ENCODE assay signal across 16 cellular contexts in the genomic region with DNA sequence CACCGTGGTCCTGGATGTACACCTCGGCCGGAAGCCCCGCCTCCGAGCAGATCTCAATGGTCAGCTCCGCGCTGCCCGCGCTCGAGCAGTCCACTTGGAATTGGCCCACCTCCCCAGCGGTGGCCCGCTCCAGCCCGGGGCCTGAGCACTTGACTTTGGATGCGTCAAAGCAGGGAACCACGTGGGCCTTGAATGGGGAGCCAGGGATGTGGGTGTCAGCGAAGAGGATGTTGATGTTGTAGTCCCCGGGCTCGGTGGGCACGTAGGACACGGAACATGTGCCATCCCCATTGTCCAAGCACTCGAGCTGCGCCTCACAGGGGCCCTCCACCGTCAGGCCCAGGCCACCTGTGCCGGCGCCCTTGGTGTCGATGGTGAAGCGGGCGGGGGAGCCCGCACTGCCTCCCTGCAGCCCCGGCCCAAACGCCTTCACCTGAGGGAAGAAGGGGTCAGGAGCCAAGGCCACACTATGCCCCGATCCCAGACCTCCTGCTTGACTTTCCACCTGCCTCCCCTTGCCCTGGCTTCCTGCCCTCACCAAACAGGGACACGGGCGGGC.
"Had no signal": no experiment of that assay in that cellular context is flagged by ENCODE, and none has a peak within 500 bp of the region (broad histone marks: within the 10 kb centered on the region; RNA-seq: fewer than 3 reads in every experiment).

No MANE protein-coding gene starts in this region.

- H3K4me3 Mint-ChIP-seq: activated B cell treated with CpG ODN at 0.5 μM for 24 hours; activated naive CD4-positive, alpha-beta T cell treated with anti-CD3 and anti-CD28 coated beads, Interleukin-2, amount 10 ng/mL, durations not matched to agents 7 days and 5 days; T-helper 1 cell treated with Interleukin-12 subunit alpha and Interleukin-12 subunit beta and Interleukin-4 antibody, amounts not matched to agents 30 μg/mL and 1 μg/mL, for 36 hours had no signal

- H3K27ac Mint-ChIP-seq: activated B cell treated with CpG ODN at 0.5 μM for 24 hours; T-helper 1 cell treated with Interleukin-12 subunit alpha and Interleukin-12 subunit beta and Interleukin-4 antibody, amounts not matched to agents 30 μg/mL and 1 μg/mL, for 36 hours had no signal

- H3K27ac ChIP-seq: adrenal gland, body of pancreas, pancreas had no signal

- H3K27me3 ChIP-seq: adrenal gland, body of pancreas, heart left ventricle, pancreas had no signal

- H3K4me3 ChIP-seq: adrenal gland, body of pancreas, heart left ventricle, pancreas, smooth muscle cell had no signal

- DNase-seq: activated B cell treated with CpG ODN at 0.5 μM for 24 hours; activated CD4-positive, alpha-beta T cell treated with anti-CD3 and anti-CD28 coated beads, Interleukin-2, amount 50 U/mL, for 1 hour; activated naive CD4-positive, alpha-beta T cell treated with anti-CD3 and anti-CD28 coated beads, Interleukin-2, amount 10 ng/mL, durations not matched to agents 7 days and 5 days; activated T-cell treated with anti-CD3 and anti-CD28 coated beads for 4 hours; adrenal gland; body of pancreas; foreskin fibroblast; heart left ventricle; islet precursor cell; pancreas; retina; trophoblast cell had no signal

- H3K9me3 Mint-ChIP-seq: activated B cell treated with CpG ODN at 0.5 μM for 24 hours; activated naive CD4-positive, alpha-beta T cell treated with anti-CD3 and anti-CD28 coated beads, Interleukin-2, amount 10 ng/mL, durations not matched to agents 7 days and 5 days; activated T-helper 2 cell treated with anti-CD3 and anti-CD28 coated beads, Interferon-gamma antibody, Interleukin-2, Interleukin-4, amounts not matched to agents 10 μg/mL and 5 μg/mL and 100 μg/mL, durations not matched to agents 14 hours and 24 hours and 36 hours; T-helper 1 cell treated with Interleukin-12 subunit alpha and Interleukin-12 subunit beta and Interleukin-4 antibody, amounts not matched to agents 30 μg/mL and 1 μg/mL, for 36 hours had no signal

- ATAC-seq: body of pancreas, esophagus mucosa, pancreas had no signal

- H3K4me1 ChIP-seq: adrenal gland, body of pancreas, pancreas had no signal

- H3K27me3 Mint-ChIP-seq: activated B cell treated with CpG ODN at 0.5 μM for 24 hours; activated naive CD4-positive, alpha-beta T cell treated with anti-CD3 and anti-CD28 coated beads, Interleukin-2, amount 10 ng/mL, durations not matched to agents 7 days and 5 days had no signal

- H3K9me3 ChIP-seq: adrenal gland, body of pancreas, heart left ventricle, pancreas had no signal
